1 cellular context compared by ENCODE assay signal in the genomic region with DNA sequence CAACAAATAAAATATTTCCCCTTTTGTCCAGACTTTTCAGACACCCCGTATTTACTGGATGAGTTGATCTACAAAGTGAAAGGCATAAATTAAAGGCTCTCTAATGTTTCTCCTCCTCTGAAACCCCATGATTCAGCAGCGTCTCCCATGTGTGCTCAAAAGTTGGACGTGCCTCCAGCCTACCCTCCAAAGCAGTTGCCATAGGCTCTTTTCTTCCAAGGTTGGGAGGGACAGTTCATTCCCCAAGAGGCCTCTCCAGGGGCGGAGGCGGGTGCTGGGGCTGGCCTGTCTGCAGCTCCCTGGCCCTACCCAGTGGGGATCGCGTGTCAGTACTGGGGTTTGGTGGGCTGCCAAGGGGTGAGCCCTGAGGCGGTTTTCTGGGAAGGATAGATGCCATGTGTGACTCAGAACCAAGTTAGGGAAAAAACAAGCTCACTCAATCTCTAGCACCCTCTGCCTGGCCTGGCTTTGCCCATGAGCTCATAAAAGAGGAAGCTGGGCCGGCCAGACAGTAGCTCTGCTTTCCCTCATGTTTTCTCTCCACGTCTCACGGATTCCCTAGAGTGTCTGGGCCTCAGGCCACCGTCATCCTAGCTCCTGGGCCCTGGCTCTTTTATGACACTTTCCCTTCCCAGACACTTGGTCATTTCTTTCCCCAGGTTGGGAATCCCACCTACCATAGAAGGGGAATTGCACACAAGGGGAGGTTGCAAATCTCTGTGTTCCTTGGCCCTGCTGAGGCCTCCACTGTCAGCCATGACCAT.
TF ChIP-seq lines count a peak whose summit lies in the region.

No MANE protein-coding gene starts in this region.

TF ChIP-seq in HEK293, 187 proteins besides CTCF, POLR2A, EP300 and RAD21 (continued from another document and continues in another):
- TF ChIP-seq ZNF433 (tag by site-specific recombination; IDR thresholded peaks at IDR 0.05; ENCODE audit: low read depth) (no peak), ZNF701 (tag by site-specific recombination; IDR thresholded peaks at IDR 0.05) (no peak), MYNN (tag by site-specific recombination; IDR thresholded peaks at IDR 0.05; ENCODE audit: borderline replicate concordance) (no peak), ZNF174 (tag by site-specific recombination; IDR thresholded peaks at IDR 0.05) (no peak), SP2 (tag by site-specific recombination; IDR thresholded peaks at IDR 0.05) (peak; percentile 89), IKZF3 (tag by site-specific recombination; IDR thresholded peaks at IDR 0.05) (peak; percentile 93), ZNF558 (tag by site-specific recombination; IDR thresholded peaks at IDR 0.05) (peak; percentile 69), ZBTB20 (tag by site-specific recombination; IDR thresholded peaks at IDR 0.05) (peak; percentile 94), ZNF549 (tag by site-specific recombination; IDR thresholded peaks at IDR 0.05) (no peak), SCRT2 (tag by site-specific recombination; IDR thresholded peaks at IDR 0.05) (0 out of 2 replicates have a peak, but pooled peaks have one; percentile 21), ZFP3 (tag by site-specific recombination; IDR thresholded peaks at IDR 0.05; ENCODE audit: low read depth) (no peak), ZNF404 (tag by site-specific recombination; IDR thresholded peaks at IDR 0.05) (no peak), ZNF555 (tag by site-specific recombination; conservative IDR thresholded peaks at IDR 0.05) (no peak), MEIS1 (CRISPR knock-in tag; IDR thresholded peaks at IDR 0.05; ENCODE audit: borderline replicate concordance) (no peak), KLF1 (tag by site-specific recombination; IDR thresholded peaks at IDR 0.05) (peak; percentile 93), ZNF302 (tag by site-specific recombination; IDR thresholded peaks at IDR 0.05; ENCODE audit: low read depth) (no peak), SCRT1 (tag by site-specific recombination; IDR thresholded peaks at IDR 0.05; ENCODE audit: borderline replicate concordance) (no peak), ZNF792 (tag by site-specific recombination; IDR thresholded peaks at IDR 0.05) (no peak), ZNF138 (tag by site-specific recombination; IDR thresholded peaks at IDR 0.05; ENCODE audit: borderline replicate concordance) (no peak), ZNF274 (IDR thresholded peaks at IDR 0.05; ENCODE audit: low read length) (no peak), ZNF274 (tag by site-specific recombination; IDR thresholded peaks at IDR 0.05; ENCODE audit: borderline replicate concordance) (no peak), KLF8 (tag by site-specific recombination; IDR thresholded peaks at IDR 0.05) (peak; percentile 64; the same call in 1 of the 2 replicates), ZNF529 (tag by site-specific recombination; IDR thresholded peaks at IDR 0.05; ENCODE audit: insufficient replicate concordance) (no peak), ZNF394 (tag by site-specific recombination; IDR thresholded peaks at IDR 0.05; ENCODE audit: borderline replicate concordance) (peak; percentile 65), GLIS1 (tag by site-specific recombination; IDR thresholded peaks at IDR 0.05) (peak; percentile 86), TRIM28 (IDR thresholded peaks at IDR 0.05; ENCODE audit: borderline replicate concordance, low read length) (no peak), ZNF660 (tag by site-specific recombination; IDR thresholded peaks at IDR 0.05) (peak; percentile 97), ZNF658 (tag by site-specific recombination; IDR thresholded peaks at IDR 0.05) (no peak), ZNF561 (tag by site-specific recombination; IDR thresholded peaks at IDR 0.05; ENCODE audit: borderline replicate concordance) (no peak), ZNF571 (tag by site-specific recombination; IDR thresholded peaks at IDR 0.05) (no peak), ZSCAN30 (tag by site-specific recombination; IDR thresholded peaks at IDR 0.05) (peak; percentile 74), ZNF16 (tag by site-specific recombination; IDR thresholded peaks at IDR 0.05; ENCODE audit: low read depth) (no peak), ZNF621 (tag by site-specific recombination; IDR thresholded peaks at IDR 0.05) (no peak), WT1 (tag by site-specific recombination; IDR thresholded peaks at IDR 0.05) (peak; percentile 62; the same call in 1 of the 2 replicates), ZNF548 (tag by site-specific recombination; IDR thresholded peaks at IDR 0.05) (no peak)
- TF ChIP-seq, protein P1, sequence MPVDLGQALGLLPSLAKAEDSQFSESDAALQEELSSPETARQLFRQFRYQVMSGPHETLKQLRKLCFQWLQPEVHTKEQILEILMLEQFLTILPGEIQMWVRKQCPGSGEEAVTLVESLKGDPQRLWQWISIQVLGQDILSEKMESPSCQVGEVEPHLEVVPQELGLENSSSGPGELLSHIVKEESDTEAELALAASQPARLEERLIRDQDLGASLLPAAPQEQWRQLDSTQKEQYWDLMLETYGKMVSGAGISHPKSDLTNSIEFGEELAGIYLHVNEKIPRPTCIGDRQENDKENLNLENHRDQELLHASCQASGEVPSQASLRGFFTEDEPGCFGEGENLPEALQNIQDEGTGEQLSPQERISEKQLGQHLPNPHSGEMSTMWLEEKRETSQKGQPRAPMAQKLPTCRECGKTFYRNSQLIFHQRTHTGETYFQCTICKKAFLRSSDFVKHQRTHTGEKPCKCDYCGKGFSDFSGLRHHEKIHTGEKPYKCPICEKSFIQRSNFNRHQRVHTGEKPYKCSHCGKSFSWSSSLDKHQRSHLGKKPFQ (tag by site-specific recombination; IDR thresholded peaks at IDR 0.05), result no peak
- TF ChIP-seq, protein P2, sequence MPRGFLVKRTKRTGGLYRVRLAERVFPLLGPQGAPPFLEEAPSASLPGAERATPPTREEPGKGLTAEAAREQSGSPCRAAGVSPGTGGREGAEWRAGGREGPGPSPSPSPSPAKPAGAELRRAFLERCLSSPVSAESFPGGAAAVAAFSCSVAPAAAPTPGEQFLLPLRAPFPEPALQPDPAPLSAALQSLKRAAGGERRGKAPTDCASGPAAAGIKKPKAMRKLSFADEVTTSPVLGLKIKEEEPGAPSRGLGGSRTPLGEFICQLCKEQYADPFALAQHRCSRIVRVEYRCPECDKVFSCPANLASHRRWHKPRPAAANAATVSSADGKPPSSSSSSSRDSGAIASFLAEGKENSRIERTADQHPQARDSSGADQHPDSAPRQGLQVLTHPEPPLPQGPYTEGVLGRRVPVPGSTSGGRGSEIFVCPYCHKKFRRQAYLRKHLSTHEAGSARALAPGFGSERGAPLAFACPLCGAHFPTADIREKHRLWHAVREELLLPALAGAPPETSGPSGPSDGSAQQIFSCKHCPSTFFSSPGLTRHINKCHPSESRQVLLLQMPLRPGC (tag by site-specific recombination; IDR thresholded peaks at IDR 0.05), result no peak; the same call in 1 of the 2 replicates
- TF ChIP-seq, protein P3, sequence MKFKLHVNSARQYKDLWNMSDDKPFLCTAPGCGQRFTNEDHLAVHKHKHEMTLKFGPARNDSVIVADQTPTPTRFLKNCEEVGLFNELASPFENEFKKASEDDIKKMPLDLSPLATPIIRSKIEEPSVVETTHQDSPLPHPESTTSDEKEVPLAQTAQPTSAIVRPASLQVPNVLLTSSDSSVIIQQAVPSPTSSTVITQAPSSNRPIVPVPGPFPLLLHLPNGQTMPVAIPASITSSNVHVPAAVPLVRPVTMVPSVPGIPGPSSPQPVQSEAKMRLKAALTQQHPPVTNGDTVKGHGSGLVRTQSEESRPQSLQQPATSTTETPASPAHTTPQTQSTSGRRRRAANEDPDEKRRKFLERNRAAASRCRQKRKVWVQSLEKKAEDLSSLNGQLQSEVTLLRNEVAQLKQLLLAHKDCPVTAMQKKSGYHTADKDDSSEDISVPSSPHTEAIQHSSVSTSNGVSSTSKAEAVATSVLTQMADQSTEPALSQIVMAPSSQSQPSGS (tag by site-specific recombination; IDR thresholded peaks at IDR 0.05; ENCODE audit: low read depth), result peak; percentile 25; the same call in 1 of the 2 replicates
- TF ChIP-seq, protein P4, sequence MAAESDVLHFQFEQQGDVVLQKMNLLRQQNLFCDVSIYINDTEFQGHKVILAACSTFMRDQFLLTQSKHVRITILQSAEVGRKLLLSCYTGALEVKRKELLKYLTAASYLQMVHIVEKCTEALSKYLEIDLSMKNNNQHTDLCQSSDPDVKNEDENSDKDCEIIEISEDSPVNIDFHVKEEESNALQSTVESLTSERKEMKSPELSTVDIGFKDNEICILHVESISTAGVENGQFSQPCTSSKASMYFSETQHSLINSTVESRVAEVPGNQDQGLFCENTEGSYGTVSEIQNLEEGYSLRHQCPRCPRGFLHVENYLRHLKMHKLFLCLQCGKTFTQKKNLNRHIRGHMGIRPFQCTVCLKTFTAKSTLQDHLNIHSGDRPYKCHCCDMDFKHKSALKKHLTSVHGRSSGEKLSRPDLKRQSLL (tag by site-specific recombination; IDR thresholded peaks at IDR 0.05), result 0 out of 2 replicates have a peak, but pooled peaks have one; percentile 49
- TF ChIP-seq, protein P5, sequence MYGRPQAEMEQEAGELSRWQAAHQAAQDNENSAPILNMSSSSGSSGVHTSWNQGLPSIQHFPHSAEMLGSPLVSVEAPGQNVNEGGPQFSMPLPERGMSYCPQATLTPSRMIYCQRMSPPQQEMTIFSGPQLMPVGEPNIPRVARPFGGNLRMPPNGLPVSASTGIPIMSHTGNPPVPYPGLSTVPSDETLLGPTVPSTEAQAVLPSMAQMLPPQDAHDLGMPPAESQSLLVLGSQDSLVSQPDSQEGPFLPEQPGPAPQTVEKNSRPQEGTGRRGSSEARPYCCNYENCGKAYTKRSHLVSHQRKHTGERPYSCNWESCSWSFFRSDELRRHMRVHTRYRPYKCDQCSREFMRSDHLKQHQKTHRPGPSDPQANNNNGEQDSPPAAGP (tag by site-specific recombination; IDR thresholded peaks at IDR 0.05), result peak; percentile 91; the same call in 1 of the 2 replicates
- TF ChIP-seq, protein P6, sequence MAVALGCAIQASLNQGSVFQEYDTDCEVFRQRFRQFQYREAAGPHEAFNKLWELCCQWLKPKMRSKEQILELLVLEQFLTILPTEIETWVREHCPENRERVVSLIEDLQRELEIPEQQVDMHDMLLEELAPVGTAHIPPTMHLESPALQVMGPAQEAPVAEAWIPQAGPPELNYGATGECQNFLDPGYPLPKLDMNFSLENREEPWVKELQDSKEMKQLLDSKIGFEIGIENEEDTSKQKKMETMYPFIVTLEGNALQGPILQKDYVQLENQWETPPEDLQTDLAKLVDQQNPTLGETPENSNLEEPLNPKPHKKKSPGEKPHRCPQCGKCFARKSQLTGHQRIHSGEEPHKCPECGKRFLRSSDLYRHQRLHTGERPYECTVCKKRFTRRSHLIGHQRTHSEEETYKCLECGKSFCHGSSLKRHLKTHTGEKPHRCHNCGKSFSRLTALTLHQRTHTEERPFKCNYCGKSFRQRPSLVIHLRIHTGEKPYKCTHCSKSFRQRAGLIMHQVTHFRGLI (tag by site-specific recombination; IDR thresholded peaks at IDR 0.05), result peak; percentile 62; the same call in 1 of the 2 replicates
- TF ChIP-seq, protein P7, sequence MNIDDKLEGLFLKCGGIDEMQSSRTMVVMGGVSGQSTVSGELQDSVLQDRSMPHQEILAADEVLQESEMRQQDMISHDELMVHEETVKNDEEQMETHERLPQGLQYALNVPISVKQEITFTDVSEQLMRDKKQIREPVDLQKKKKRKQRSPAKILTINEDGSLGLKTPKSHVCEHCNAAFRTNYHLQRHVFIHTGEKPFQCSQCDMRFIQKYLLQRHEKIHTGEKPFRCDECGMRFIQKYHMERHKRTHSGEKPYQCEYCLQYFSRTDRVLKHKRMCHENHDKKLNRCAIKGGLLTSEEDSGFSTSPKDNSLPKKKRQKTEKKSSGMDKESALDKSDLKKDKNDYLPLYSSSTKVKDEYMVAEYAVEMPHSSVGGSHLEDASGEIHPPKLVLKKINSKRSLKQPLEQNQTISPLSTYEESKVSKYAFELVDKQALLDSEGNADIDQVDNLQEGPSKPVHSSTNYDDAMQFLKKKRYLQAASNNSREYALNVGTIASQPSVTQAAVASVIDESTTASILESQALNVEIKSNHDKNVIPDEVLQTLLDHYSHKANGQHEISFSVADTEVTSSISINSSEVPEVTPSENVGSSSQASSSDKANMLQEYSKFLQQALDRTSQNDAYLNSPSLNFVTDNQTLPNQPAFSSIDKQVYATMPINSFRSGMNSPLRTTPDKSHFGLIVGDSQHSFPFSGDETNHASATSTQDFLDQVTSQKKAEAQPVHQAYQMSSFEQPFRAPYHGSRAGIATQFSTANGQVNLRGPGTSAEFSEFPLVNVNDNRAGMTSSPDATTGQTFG (tag by site-specific recombination; IDR thresholded peaks at IDR 0.05; ENCODE audit: borderline replicate concordance), result no peak
- TF ChIP-seq, protein P8, sequence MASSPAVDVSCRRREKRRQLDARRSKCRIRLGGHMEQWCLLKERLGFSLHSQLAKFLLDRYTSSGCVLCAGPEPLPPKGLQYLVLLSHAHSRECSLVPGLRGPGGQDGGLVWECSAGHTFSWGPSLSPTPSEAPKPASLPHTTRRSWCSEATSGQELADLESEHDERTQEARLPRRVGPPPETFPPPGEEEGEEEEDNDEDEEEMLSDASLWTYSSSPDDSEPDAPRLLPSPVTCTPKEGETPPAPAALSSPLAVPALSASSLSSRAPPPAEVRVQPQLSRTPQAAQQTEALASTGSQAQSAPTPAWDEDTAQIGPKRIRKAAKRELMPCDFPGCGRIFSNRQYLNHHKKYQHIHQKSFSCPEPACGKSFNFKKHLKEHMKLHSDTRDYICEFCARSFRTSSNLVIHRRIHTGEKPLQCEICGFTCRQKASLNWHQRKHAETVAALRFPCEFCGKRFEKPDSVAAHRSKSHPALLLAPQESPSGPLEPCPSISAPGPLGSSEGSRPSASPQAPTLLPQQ (tag by site-specific recombination; IDR thresholded peaks at IDR 0.05), result peak; percentile 82
- TF ChIP-seq, protein P9, sequence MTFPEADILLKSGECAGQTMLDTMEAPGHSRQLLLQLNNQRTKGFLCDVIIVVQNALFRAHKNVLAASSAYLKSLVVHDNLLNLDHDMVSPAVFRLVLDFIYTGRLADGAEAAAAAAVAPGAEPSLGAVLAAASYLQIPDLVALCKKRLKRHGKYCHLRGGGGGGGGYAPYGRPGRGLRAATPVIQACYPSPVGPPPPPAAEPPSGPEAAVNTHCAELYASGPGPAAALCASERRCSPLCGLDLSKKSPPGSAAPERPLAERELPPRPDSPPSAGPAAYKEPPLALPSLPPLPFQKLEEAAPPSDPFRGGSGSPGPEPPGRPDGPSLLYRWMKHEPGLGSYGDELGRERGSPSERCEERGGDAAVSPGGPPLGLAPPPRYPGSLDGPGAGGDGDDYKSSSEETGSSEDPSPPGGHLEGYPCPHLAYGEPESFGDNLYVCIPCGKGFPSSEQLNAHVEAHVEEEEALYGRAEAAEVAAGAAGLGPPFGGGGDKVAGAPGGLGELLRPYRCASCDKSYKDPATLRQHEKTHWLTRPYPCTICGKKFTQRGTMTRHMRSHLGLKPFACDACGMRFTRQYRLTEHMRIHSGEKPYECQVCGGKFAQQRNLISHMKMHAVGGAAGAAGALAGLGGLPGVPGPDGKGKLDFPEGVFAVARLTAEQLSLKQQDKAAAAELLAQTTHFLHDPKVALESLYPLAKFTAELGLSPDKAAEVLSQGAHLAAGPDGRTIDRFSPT (tag by site-specific recombination; IDR thresholded peaks at IDR 0.05), result peak; percentile 67; the same call in 1 of the 2 replicates
